ENCODE assay signal across 8 cellular contexts in the genomic region with DNA sequence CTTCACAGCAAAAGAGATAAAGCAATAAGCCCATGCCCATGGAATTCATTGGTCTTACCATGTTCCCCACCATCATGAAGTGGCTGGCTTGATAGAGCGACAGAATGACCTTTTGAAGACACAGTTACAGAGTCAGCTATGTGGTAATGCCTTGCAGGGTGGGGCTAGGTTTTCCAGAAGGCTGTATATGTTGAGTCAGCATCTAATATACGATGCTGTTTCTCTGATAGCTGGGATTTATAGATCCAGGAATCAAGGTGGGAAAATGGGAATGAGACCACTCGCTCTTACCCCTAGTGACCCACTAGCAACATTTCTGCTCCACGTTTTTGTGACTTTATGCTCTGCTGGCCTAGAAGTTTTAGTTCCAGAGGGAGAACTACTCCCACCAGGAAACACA.
"Had no signal": no experiment of that assay in that cellular context is flagged by ENCODE, and none has a peak within 500 bp of the region (broad histone marks: within the 10 kb centered on the region; RNA-seq: fewer than 3 reads in every experiment).

No MANE protein-coding gene starts in this region.

- H3K9me3 ChIP-seq: HAP-1 had no signal

- H2AFZ ChIP-seq: GM23248 had no signal

- H3K27ac ChIP-seq: GM23248, HL-60 had no signal

- H3K4me3 ChIP-seq: GM23248, HAP-1 had no signal

- H3K9ac ChIP-seq: GM23248 had no signal

- H3K36me3 ChIP-seq: HAP-1 had no signal

- DNase-seq: GM23248, GOT3, H7, HFFc6, KG1 had no signal

- H3K4me1 ChIP-seq: HAP-1 had no signal

- ATAC-seq: HCT116 had no signal
